29 cellular contexts compared by ENCODE assay signal in genomic region chr9:14899042-14899814, GRCh38. TPM values are rescaled to one million over a fixed set of nuclear protein-coding genes. Genes with fewer than 3 reads are reported as not detected.
"Had no signal": no experiment of that assay in that cellular context is flagged by ENCODE, and none has a peak within 500 bp of the region (broad histone marks: within the 10 kb centered on the region; RNA-seq: fewer than 3 reads in every experiment).

No MANE protein-coding gene starts in this region.

- ATAC-seq: activated T-cell treated with anti-CD3 and anti-CD28 coated beads, Interleukin-2, amount 50 U/mL, for 4 hours; left colon; lower lobe of right lung; naive thymus-derived CD4-positive, alpha-beta T cell; SK-N-SH treated with all-trans-retinoic acid at 6 μM for 48 hours; stimulated activated naive B cell treated with anti-CD40 and anti-IgM and Interleukin-4, amounts not matched to agents 10 μg/mL and 1 μg/mL and 100 μg/mL, for 72 hours had no signal

- H3K27me3 Mint-ChIP-seq: activated naive CD8-positive, alpha-beta T cell; central memory CD8-positive, alpha-beta T cell; stimulated activated naive B cell treated with anti-CD40 and anti-IgM and Interleukin-4, amounts not matched to agents 10 μg/mL and 1 μg/mL and 100 μg/mL, for 72 hours had no signal

- H3K4me2 ChIP-seq: neural progenitor cell had no signal

- H3K9ac ChIP-seq: neural progenitor cell had no signal

- DNase-seq: activated CD4-positive, alpha-beta T cell treated with anti-CD3 and anti-CD28 coated beads, Interleukin-2, amount 50 U/mL, for 1 hour; activated CD4-positive, CD25-positive, alpha-beta regulatory T cell treated with anti-CD3 and anti-CD28 coated beads, Interleukin-2, amount 50 U/mL, for 72 hours; activated CD8-positive, alpha-beta memory T cell treated with anti-CD3 and anti-CD28 coated beads for 24 hours; activated CD8-positive, alpha-beta memory T cell treated with anti-CD3 and anti-CD28 coated beads, Interleukin-2, amount 50 U/mL, for 4 hours; activated naive CD4-positive, alpha-beta T cell; activated T-cell treated with anti-CD3 and anti-CD28 coated beads, Interleukin-2, amount 50 U/mL, for 4 hours; adrenal gland; colonic mucosa; endodermal cell; foreskin fibroblast; heart right ventricle; left colon; lower lobe of right lung; mesendoderm; naive thymus-derived CD4-positive, alpha-beta T cell; psoas muscle; right cardiac atrium; small intestine; stimulated activated CD4-positive, alpha-beta T cell treated with anti-CD3 and anti-CD28 coated beads, Interleukin-15, amount 100 ng/mL, for 24 hours; stimulated activated naive B cell treated with anti-CD40 and anti-IgM and Interleukin-4, amounts not matched to agents 10 μg/mL and 1 μg/mL and 100 μg/mL, for 72 hours; WERI-Rb-1 had no signal

- H3K9me3 ChIP-seq: adrenal gland, breast epithelium, colonic mucosa, heart right ventricle, lower lobe of right lung, psoas muscle had no signal

- H3K4me3 ChIP-seq: adrenal gland, colonic mucosa, heart right ventricle, lower lobe of right lung, neural progenitor cell, psoas muscle had no signal

- H3K27ac ChIP-seq: colonic mucosa, epithelial cell of prostate, heart right ventricle, lower lobe of right lung, neural progenitor cell, psoas muscle, WERI-Rb-1 had no signal

- H3K27ac Mint-ChIP-seq: activated naive CD8-positive, alpha-beta T cell; activated T-helper 2 cell treated with anti-CD3 and anti-CD28 coated beads, Interferon-gamma antibody, Interleukin-2, Interleukin-4, amounts not matched to agents 10 μg/mL and 5 μg/mL and 100 μg/mL, durations not matched to agents 14 hours and 24 hours and 36 hours; endodermal cell; neural progenitor cell; stimulated activated naive B cell treated with anti-CD40 and anti-IgM and Interleukin-4, amounts not matched to agents 10 μg/mL and 1 μg/mL and 100 μg/mL, for 72 hours had no signal

- H3K27me3 ChIP-seq: adrenal gland, breast epithelium, colonic mucosa, heart right ventricle, neural progenitor cell had no signal

- H3K4me3 Mint-ChIP-seq: activated naive CD8-positive, alpha-beta T cell; activated T-cell treated with anti-CD3 and anti-CD28 coated beads, Interleukin-2, amount 50 U/mL, for 4 hours; central memory CD8-positive, alpha-beta T cell; endodermal cell; naive thymus-derived CD4-positive, alpha-beta T cell; neural progenitor cell; stimulated activated naive B cell treated with anti-CD40 and anti-IgM and Interleukin-4, amounts not matched to agents 10 μg/mL and 1 μg/mL and 100 μg/mL, for 72 hours had no signal

- H3K4me1 Mint-ChIP-seq: central memory CD8-positive, alpha-beta T cell; naive thymus-derived CD4-positive, alpha-beta T cell; stimulated activated naive B cell treated with anti-CD40 and anti-IgM and Interleukin-4, amounts not matched to agents 10 μg/mL and 1 μg/mL and 100 μg/mL, for 72 hours had no signal

- H3K9me3 Mint-ChIP-seq: activated T-cell treated with anti-CD3 and anti-CD28 coated beads, Interleukin-2, amount 50 U/mL, for 4 hours; activated T-helper 2 cell treated with anti-CD3 and anti-CD28 coated beads, Interferon-gamma antibody, Interleukin-2, Interleukin-4, amounts not matched to agents 10 μg/mL and 5 μg/mL and 100 μg/mL, durations not matched to agents 14 hours and 24 hours and 36 hours; central memory CD8-positive, alpha-beta T cell; naive thymus-derived CD4-positive, alpha-beta T cell; stimulated activated naive B cell treated with anti-CD40 and anti-IgM and Interleukin-4, amounts not matched to agents 10 μg/mL and 1 μg/mL and 100 μg/mL, for 72 hours had no signal

- H2AFZ ChIP-seq: neural progenitor cell had no signal

- H3K36me3 ChIP-seq: adrenal gland, breast epithelium, colonic mucosa, heart right ventricle, lower lobe of right lung, neural progenitor cell, WERI-Rb-1 had no signal

- H3K4me1 ChIP-seq: adrenal gland, breast epithelium, colonic mucosa, lower lobe of right lung, neural progenitor cell, psoas muscle had no signal

RNA-seq across cellular contexts. Expression of gene FREM1, which starts 11.0 kb away (rescaled TPM):
- total RNA-seq: activated T-helper 2 cell treated with anti-CD3 and anti-CD28 coated beads, Interferon-gamma antibody, Interleukin-2, Interleukin-4, amounts not matched to agents 10 μg/mL and 5 μg/mL and 100 μg/mL, durations not matched to agents 14 hours and 24 hours and 36 hours; T-helper 2 cell treated with Interferon-gamma antibody and Interleukin-4, amounts not matched to agents 100 ng/mL and 5 ng/mL, for 36 hours had no signal
- polyA plus RNA-seq: naive thymus-derived CD4-positive, alpha-beta T cell had no signal
